7 cellular contexts compared by ENCODE assay signal in genomic region chr4:24405926-24406325, GRCh38.
"Had no signal": no experiment of that assay in that cellular context is flagged by ENCODE, and none has a peak within 500 bp of the region (broad histone marks: within the 10 kb centered on the region; RNA-seq: fewer than 3 reads in every experiment).

No MANE protein-coding gene starts in this region.

- H3K4me2 ChIP-seq: GM23338 had no signal

- DNase-seq: H9, HCEC 1CT had no signal

- H3K4me3 ChIP-seq: GM23338 had no signal

- H2AFZ ChIP-seq: GM23338 had no signal

- FAIRE-seq: H1, H54, HepG2, HTR-8/SVneo had no signal

- ATAC-seq: GM23338, HepG2 had no signal
